ENCODE assay signal across 9 cellular contexts in genomic region chr15:94174399-94174802, GRCh38. TPM values are rescaled to one million over a fixed set of nuclear protein-coding genes. Genes with fewer than 3 reads are reported as not detected.
A peak's percentile ranks its signal among the peaks of the same experiment; 100 is the strongest.
DNase-seq lines count a peak whose midpoint lies in the region; ATAC-seq, FAIRE-seq and TF ChIP-seq lines count a peak whose summit lies in the region.
"Had no signal": no experiment of that assay in that cellular context is flagged by ENCODE, and none has a peak within 500 bp of the region (broad histone marks: within the 10 kb centered on the region; RNA-seq: fewer than 3 reads in every experiment).

No MANE protein-coding gene starts in this region.

- no peaks in the 10 kb centered on the region for H3K9me3 ChIP-seq in small intestine (ENCODE audit: control insufficient read depth, low read depth)

- H3K27me3 ChIP-seq in small intestine (ENCODE audit: control insufficient read depth in 2 of 2, insufficient read depth in 2 of 2, low read length in 2 of 2), result no peaks in the 10 kb centered on the region

- H3K36me3 ChIP-seq in small intestine (ENCODE audit: control insufficient read depth in 2 of 2, insufficient read depth in 2 of 2, low read length in 2 of 2), result no peaks in the 10 kb centered on the region

- H3K4me3 ChIP-seq in fibroblast of villous mesenchyme (ENCODE audit: low read depth, low read length), result no peak overlapping the region
- H3K4me3 ChIP-seq in small intestine (ENCODE audit: low read depth in 1 of 2, low read length in 2 of 2), result no peak overlapping the region

- DNase-seq in NCI-H1694 treated with DMSO at 0.1 percent for 48 hours (lab: John Stamatoyannopoulos, UW) (peak; percentile 1), NCI-H1694 (lab: John Stamatoyannopoulos, UW) (no peak), NOMO-1 treated with dmso at 0.1 percent for 144 hours (lab: John Stamatoyannopoulos, UW; ENCODE audit: unreplicated experiment) (peak; percentile 95), fibroblast of villous mesenchyme (ENCODE audit: low read depth) (peak; percentile 43), islet precursor cell (no peak), small intestine (no peak)
- no peak for DNase-seq in effector CD4-positive, alpha-beta T cell

- no peak for FAIRE-seq in small intestine (lab: Jason Lieb, UNC)

- H3K27ac ChIP-seq in small intestine (ENCODE audit: low read depth in 1 of 2, low read length in 1 of 2), result no peak overlapping the region
- H3K27ac ChIP-seq: 22Rv1 had no signal

- no peak for TF ChIP-seq CTCF in fibroblast of villous mesenchyme (IDR thresholded peaks at IDR 0.05; ENCODE audit: insufficient read depth, low read depth, low read length)

- no peaks in the 10 kb centered on the region for H3K4me1 ChIP-seq in small intestine (ENCODE audit: control insufficient read depth in 2 of 2, insufficient read depth in 1 of 2, low read depth in 1 of 2, low read length in 1 of 2)

- peak; percentile 91 for ATAC-seq in HG02642 (IDR thresholded peaks at IDR 0.05; ENCODE audit: poor library complexity, unreplicated experiment)

RNA-seq across cellular contexts. Expression of gene MCTP2, which starts 57.0 kb away (rescaled TPM):
- 2.2 and 4.5 TPM in 2 replicates for total RNA-seq in fibroblast of villous mesenchyme
- 1 to 10 TPM; 4.1 to 6.9 (median 4.3) TPM for polyA plus RNA-seq in small intestine

Comparison
In these comparisons a context has a peak if more than half of its experiments do, and no peak if none do; other contexts are left out.
1. DNase-seq: peak in NCI-H1694 treated with DMSO at 0.1 percent for 48 hours (single experiment), NOMO-1 treated with dmso at 0.1 percent for 144 hours (single experiment) and fibroblast of villous mesenchyme (single experiment); none in NCI-H1694 (single experiment), effector CD4-positive, alpha-beta T cell (single experiment), islet precursor cell (single experiment) and small intestine (single experiment).